2 cellular contexts compared by ENCODE assay signal in genomic region chr11:117872420-117872961, GRCh38.
A peak's percentile ranks its signal among the peaks of the same experiment; 100 is the strongest.
TF ChIP-seq lines count a peak whose summit lies in the region.

No MANE protein-coding gene starts in this region.

TF ChIP-seq in liver, 16 proteins besides CTCF, POLR2A, EP300 and RAD21:
- peak; percentile 92 for TF ChIP-seq NR2F2 (IDR thresholded peaks at IDR 0.05)
- no peak for TF ChIP-seq REST (IDR thresholded peaks at IDR 0.05)
- peak; percentile 11 for TF ChIP-seq SP1 (IDR thresholded peaks at IDR 0.05)
- TF ChIP-seq, protein P1, sequence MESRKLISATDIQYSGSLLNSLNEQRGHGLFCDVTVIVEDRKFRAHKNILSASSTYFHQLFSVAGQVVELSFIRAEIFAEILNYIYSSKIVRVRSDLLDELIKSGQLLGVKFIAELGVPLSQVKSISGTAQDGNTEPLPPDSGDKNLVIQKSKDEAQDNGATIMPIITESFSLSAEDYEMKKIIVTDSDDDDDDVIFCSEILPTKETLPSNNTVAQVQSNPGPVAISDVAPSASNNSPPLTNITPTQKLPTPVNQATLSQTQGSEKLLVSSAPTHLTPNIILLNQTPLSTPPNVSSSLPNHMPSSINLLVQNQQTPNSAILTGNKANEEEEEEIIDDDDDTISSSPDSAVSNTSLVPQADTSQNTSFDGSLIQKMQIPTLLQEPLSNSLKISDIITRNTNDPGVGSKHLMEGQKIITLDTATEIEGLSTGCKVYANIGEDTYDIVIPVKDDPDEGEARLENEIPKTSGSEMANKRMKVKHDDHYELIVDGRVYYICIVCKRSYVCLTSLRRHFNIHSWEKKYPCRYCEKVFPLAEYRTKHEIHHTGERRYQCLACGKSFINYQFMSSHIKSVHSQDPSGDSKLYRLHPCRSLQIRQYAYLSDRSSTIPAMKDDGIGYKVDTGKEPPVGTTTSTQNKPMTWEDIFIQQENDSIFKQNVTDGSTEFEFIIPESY (IDR thresholded peaks at IDR 0.05), result no peak
- TF ChIP-seq HNF4G (IDR thresholded peaks at IDR 0.05), result no peak
- TF ChIP-seq GABPA (IDR thresholded peaks at IDR 0.05 in 1 of 2, conservative IDR thresholded peaks at IDR 0.05 in 1 of 2), result no peak
- no peak for TF ChIP-seq TAF1 (conservative IDR thresholded peaks at IDR 0.05)
- no peak for TF ChIP-seq YY1 (IDR thresholded peaks at IDR 0.05)
- TF ChIP-seq, protein P2, sequence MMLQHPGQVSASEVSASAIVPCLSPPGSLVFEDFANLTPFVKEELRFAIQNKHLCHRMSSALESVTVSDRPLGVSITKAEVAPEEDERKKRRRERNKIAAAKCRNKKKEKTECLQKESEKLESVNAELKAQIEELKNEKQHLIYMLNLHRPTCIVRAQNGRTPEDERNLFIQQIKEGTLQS (IDR thresholded peaks at IDR 0.05), result no peak
- no peak for TF ChIP-seq HNF4A (conservative IDR thresholded peaks at IDR 0.05)

TF ChIP-seq in HepG2, 621 proteins besides CTCF, POLR2A, EP300 and RAD21:
- TF ChIP-seq ATF1 (CRISPR knock-in tag; IDR thresholded peaks at IDR 0.05) (no peak), ZMYM2 (CRISPR knock-in tag; IDR thresholded peaks at IDR 0.05) (no peak), KAT8 (CRISPR knock-in tag; IDR thresholded peaks at IDR 0.05) (no peak)
- TF ChIP-seq, protein P3, sequence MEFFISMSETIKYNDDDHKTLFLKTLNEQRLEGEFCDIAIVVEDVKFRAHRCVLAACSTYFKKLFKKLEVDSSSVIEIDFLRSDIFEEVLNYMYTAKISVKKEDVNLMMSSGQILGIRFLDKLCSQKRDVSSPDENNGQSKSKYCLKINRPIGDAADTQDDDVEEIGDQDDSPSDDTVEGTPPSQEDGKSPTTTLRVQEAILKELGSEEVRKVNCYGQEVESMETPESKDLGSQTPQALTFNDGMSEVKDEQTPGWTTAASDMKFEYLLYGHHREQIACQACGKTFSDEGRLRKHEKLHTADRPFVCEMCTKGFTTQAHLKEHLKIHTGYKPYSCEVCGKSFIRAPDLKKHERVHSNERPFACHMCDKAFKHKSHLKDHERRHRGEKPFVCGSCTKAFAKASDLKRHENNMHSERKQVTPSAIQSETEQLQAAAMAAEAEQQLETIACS (CRISPR knock-in tag; IDR thresholded peaks at IDR 0.05), result no peak
